In genomic region chr7:42980514-42980913, GRCh38 we compare ENCODE assay signal across 27 cellular contexts.
"Had no signal": no experiment of that assay in that cellular context is flagged by ENCODE, and none has a peak within 500 bp of the region (broad histone marks: within the 10 kb centered on the region; RNA-seq: fewer than 3 reads in every experiment).

No MANE protein-coding gene starts in this region.

- H3K27me3 ChIP-seq: stomach, suprapubic skin, testis, thyroid gland, tibial artery, tibial nerve, transverse colon, upper lobe of left lung, upper lobe of right lung, uterus, vagina had no signal

- H3K36me3 Mint-ChIP-seq: stimulated activated effector memory CD8-positive, alpha-beta T cell treated with anti-CD3 and anti-CD28 coated beads, Interleukin-12 subunit alpha, Interleukin-12 subunit beta, amount 100 ng/mL, for 72 hours; stimulated activated memory B cell treated with anti-CD40 and anti-IgM and Interleukin-4, amounts not matched to agents 10 μg/mL and 1 μg/mL and 100 μg/mL, for 72 hours; stimulated activated naive B cell treated with anti-CD40 and anti-IgM and Interleukin-4, amounts not matched to agents 10 μg/mL and 1 μg/mL and 100 μg/mL, for 72 hours; type B pancreatic cell had no signal

- H3K27ac Mint-ChIP-seq: stimulated activated effector memory CD8-positive, alpha-beta T cell treated with anti-CD3 and anti-CD28 coated beads, Interleukin-12 subunit alpha, Interleukin-12 subunit beta, amount 100 ng/mL, for 72 hours; stimulated activated memory B cell treated with anti-CD40 and anti-IgM and Interleukin-4, amounts not matched to agents 10 μg/mL and 1 μg/mL and 100 μg/mL, for 72 hours; stimulated activated naive B cell treated with anti-CD40 and anti-IgM and Interleukin-4, amounts not matched to agents 10 μg/mL and 1 μg/mL and 100 μg/mL, for 72 hours; stimulated activated naive CD8-positive, alpha-beta T cell treated with anti-CD3 and anti-CD28 coated beads, Interleukin-15, amount 100 ng/mL, for 72 hours; stimulated activated naive CD8-positive, alpha-beta T cell treated with anti-CD3 and anti-CD28 coated beads, Interleukin-15, Interleukin-2, amounts not matched to agents 100 ng/mL and 50 ng/mL, for 24 hours; type B pancreatic cell had no signal

- H3K36me3 ChIP-seq: stomach, suprapubic skin, thoracic aorta, thyroid gland, tibial artery, tibial nerve, transverse colon, upper lobe of left lung, upper lobe of right lung, uterus, vagina had no signal

- H3K4me3 ChIP-seq: stomach, suprapubic skin, testis, thoracic aorta, thyroid gland, tibial artery, tibial nerve, transverse colon, upper lobe of left lung, upper lobe of right lung, uterus, vagina had no signal

- H3K9me3 ChIP-seq: suprapubic skin, testis, thyroid gland, tibial artery, transverse colon, upper lobe of right lung, uterus, vagina had no signal

- ATAC-seq: stimulated activated effector memory CD8-positive, alpha-beta T cell treated with anti-CD3 and anti-CD28 coated beads, Interleukin-12 subunit alpha, Interleukin-12 subunit beta, amount 100 ng/mL, for 72 hours; stimulated activated memory B cell treated with anti-CD40 and anti-IgM and Interleukin-4, amounts not matched to agents 10 μg/mL and 1 μg/mL and 100 μg/mL, for 72 hours; stimulated activated naive B cell treated with anti-CD40 and anti-IgM and Interleukin-4, amounts not matched to agents 10 μg/mL and 1 μg/mL and 100 μg/mL, for 72 hours; stimulated activated naive CD8-positive, alpha-beta T cell treated with anti-CD3 and anti-CD28 coated beads, Interleukin-15, amount 100 ng/mL, for 72 hours; stimulated activated naive CD8-positive, alpha-beta T cell treated with anti-CD3 and anti-CD28 coated beads, Interleukin-15, Interleukin-2, amounts not matched to agents 100 U/mL and 50 U/mL, for 24 hours; upper lobe of right lung had no signal

- H3K4me1 Mint-ChIP-seq: stimulated activated effector memory CD8-positive, alpha-beta T cell treated with anti-CD3 and anti-CD28 coated beads, Interleukin-12 subunit alpha, Interleukin-12 subunit beta, amount 100 ng/mL, for 72 hours; stimulated activated memory B cell treated with anti-CD40 and anti-IgM and Interleukin-4, amounts not matched to agents 10 μg/mL and 1 μg/mL and 100 μg/mL, for 72 hours; stimulated activated naive B cell treated with anti-CD40 and anti-IgM and Interleukin-4, amounts not matched to agents 10 μg/mL and 1 μg/mL and 100 μg/mL, for 72 hours; stimulated activated naive CD8-positive, alpha-beta T cell treated with anti-CD3 and anti-CD28 coated beads, Interleukin-15, amount 100 ng/mL, for 72 hours had no signal

- H3K27me3 Mint-ChIP-seq: stimulated activated memory B cell treated with anti-CD40 and anti-IgM and Interleukin-4, amounts not matched to agents 10 μg/mL and 1 μg/mL and 100 μg/mL, for 72 hours had no signal

- H3K4me3 Mint-ChIP-seq: stimulated activated effector memory CD8-positive, alpha-beta T cell treated with anti-CD3 and anti-CD28 coated beads, Interleukin-12 subunit alpha, Interleukin-12 subunit beta, amount 100 ng/mL, for 72 hours; stimulated activated memory B cell treated with anti-CD40 and anti-IgM and Interleukin-4, amounts not matched to agents 10 μg/mL and 1 μg/mL and 100 μg/mL, for 72 hours; stimulated activated naive B cell treated with anti-CD40 and anti-IgM and Interleukin-4, amounts not matched to agents 10 μg/mL and 1 μg/mL and 100 μg/mL, for 72 hours; stimulated activated naive CD8-positive, alpha-beta T cell treated with anti-CD3 and anti-CD28 coated beads, Interleukin-15, amount 100 ng/mL, for 72 hours; stimulated activated naive CD8-positive, alpha-beta T cell treated with anti-CD3 and anti-CD28 coated beads, Interleukin-15, Interleukin-2, amounts not matched to agents 100 ng/mL and 50 ng/mL, for 24 hours; type B pancreatic cell had no signal

- DNase-seq: stimulated activated CD4-positive, alpha-beta T cell treated with anti-CD3 and anti-CD28 coated beads, Interleukin-2, amount 100 ng/mL, for 48 hours; stimulated activated CD4-positive, alpha-beta T cell treated with anti-CD3 and anti-CD28 coated beads, Interleukin-4, amount 100 ng/mL, for 1 hour; stimulated activated CD4-positive, alpha-beta T cell treated with anti-CD3 and anti-CD28 coated beads, Interleukin-4, amount 100 ng/mL, for 24 hours; stimulated activated CD4-positive, alpha-beta T cell treated with anti-CD3 and anti-CD28 coated beads, Interleukin-4, amount 100 ng/mL, for 4 hours; stimulated activated CD8-positive, alpha-beta memory T cell treated with anti-CD3 and anti-CD28 coated beads, Interleukin-4, amount 100 ng/mL, for 48 hours; stimulated activated naive B cell treated with anti-CD40 and anti-IgM and Interleukin-4, amounts not matched to agents 10 μg/mL and 1 μg/mL and 100 μg/mL, for 72 hours; stimulated activated naive CD4-positive, alpha-beta T cell; stimulated activated naive CD4-positive, alpha-beta T cell treated with Interleukin-2 at 50 U/mL for 16 hours; stimulated activated naive CD8-positive, alpha-beta T cell treated with anti-CD3 and anti-CD28 coated beads, Interleukin-15, amount 100 ng/mL, for 72 hours; stimulated activated naive CD8-positive, alpha-beta T cell treated with anti-CD3 and anti-CD28 coated beads, Interleukin-15, Interleukin-2, amounts not matched to agents 100 U/mL and 50 U/mL, for 24 hours; stomach; substantia nigra; testis; thyroid gland; tibial artery; transverse colon; upper lobe of left lung; upper lobe of right lung; uterus had no signal

- H3K27ac ChIP-seq: stomach, suprapubic skin, testis, thoracic aorta, thyroid gland, tibial artery, tibial nerve, transverse colon, upper lobe of left lung, upper lobe of right lung, uterus, vagina had no signal

- H3K4me1 ChIP-seq: stomach, suprapubic skin, testis, thyroid gland, tibial artery, tibial nerve, transverse colon, upper lobe of left lung, upper lobe of right lung, uterus, vagina had no signal
